In the genomic region with DNA sequence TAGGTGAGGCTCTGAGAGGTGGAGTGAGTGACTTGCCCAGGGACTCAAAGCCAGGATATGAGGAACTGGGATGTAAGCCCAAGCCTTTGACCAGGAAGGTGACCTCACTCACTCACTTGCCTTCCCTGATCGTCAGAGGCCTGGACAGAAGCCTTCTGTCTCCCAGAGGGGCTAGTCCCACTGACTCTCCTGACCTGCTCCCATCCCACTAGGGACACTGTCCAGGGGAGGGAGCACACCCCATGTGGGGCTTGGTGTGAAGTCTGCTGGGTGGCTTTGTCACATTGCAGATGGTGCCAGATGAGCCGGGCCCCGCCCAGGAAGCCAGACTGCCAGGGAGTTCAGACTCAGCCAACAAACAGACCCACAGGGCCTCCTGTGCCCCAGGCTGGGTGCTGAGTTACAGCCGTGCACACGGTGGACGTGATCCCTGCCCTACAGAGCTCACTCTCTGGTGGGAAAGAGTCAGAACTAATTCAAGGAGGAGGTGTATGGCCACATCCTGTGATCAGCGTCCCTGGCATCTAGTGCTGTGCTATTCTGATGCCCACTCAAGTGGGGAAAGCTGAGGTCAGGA, we compare ENCODE assay signal across 9 cellular contexts. TPM values are rescaled to one million over a fixed set of nuclear protein-coding genes. Genes with fewer than 3 reads are reported as not detected.
DNase-seq lines count a peak whose midpoint lies in the region; ATAC-seq and TF ChIP-seq lines count a peak whose summit lies in the region.
"Had no signal": no experiment of that assay in that cellular context is flagged by ENCODE, and none has a peak within 500 bp of the region (broad histone marks: within the 10 kb centered on the region; RNA-seq: fewer than 3 reads in every experiment).

No MANE protein-coding gene starts in this region.

- CTCF ChIA-PET in activated CD4-positive, alpha-beta T cell treated with anti-CD3 and anti-CD28 coated beads, Interleukin-2, amount 10 ng/mL, durations not matched to agents 7 days and 5 days (lab: Charles Lee): no interaction called here
- CTCF ChIA-PET in Panc1 (lab: Charles Lee): interaction anchor here (0.7 kb wide), 1 partner anchor 9 kb away, joined by 3 read pairs; no protein-coding TSS in a partner anchor

- POLR2A ChIA-PET in activated CD4-positive, alpha-beta T cell treated with anti-CD3 and anti-CD28 coated beads, Interleukin-2, amount 10 ng/mL, durations not matched to agents 7 days and 5 days (lab: Charles Lee): no interaction called here
- POLR2A ChIA-PET in Panc1 (lab: Charles Lee): no interaction called here

- H3K27me3 Mint-ChIP-seq in activated CD4-positive, alpha-beta T cell treated with anti-CD3 and anti-CD28 coated beads, Interleukin-2, amount 10 ng/mL, durations not matched to agents 7 days and 5 days: peaks cover 26% of the 10 kb centered on the region
- H3K27me3 Mint-ChIP-seq in activated CD4-positive, alpha-beta T cell treated with anti-CD3 and anti-CD28 coated beads, Interleukin-2, amount 10 ng/mL, durations not matched to agents 24 days and 14 days: peaks cover 22% of the 10 kb centered on the region

- H3K4me3 ChIP-seq in Panc1 (ENCODE audit: low read depth in 2 of 2, low read length in 2 of 2) (no peak overlapping the region), epithelial cell of proximal tubule (ENCODE audit: low read depth, low read length) (no peak overlapping the region), gastrocnemius medialis (no peak overlapping the region)

- no peaks in the 10 kb centered on the region for H3K9me3 Mint-ChIP-seq in activated CD4-positive, alpha-beta T cell treated with anti-CD3 and anti-CD28 coated beads, Interleukin-2, amount 10 ng/mL, durations not matched to agents 7 days and 5 days
- H3K9me3 Mint-ChIP-seq in activated CD4-positive, alpha-beta T cell treated with anti-CD3 and anti-CD28 coated beads, Interleukin-2, amount 10 ng/mL, durations not matched to agents 24 days and 14 days: no peaks in the 10 kb centered on the region
- H3K9me3 Mint-ChIP-seq: CD14-positive monocyte had no signal

- no peaks in the 10 kb centered on the region for H3K4me1 ChIP-seq in Panc1 (ENCODE audit: control insufficient read depth, insufficient read depth, low read length)
- H3K4me1 ChIP-seq in gastrocnemius medialis: no peaks in the 10 kb centered on the region

- BruUV-seq in Panc1 (replicated peaks; lab: Mats Ljungman, UMichigan): no TSS peak

- H3K4me1 Mint-ChIP-seq in activated CD4-positive, alpha-beta T cell treated with anti-CD3 and anti-CD28 coated beads, Interleukin-2, amount 10 ng/mL, durations not matched to agents 7 days and 5 days: peaks cover 25% of the 10 kb centered on the region
- H3K4me1 Mint-ChIP-seq in activated CD4-positive, alpha-beta T cell treated with anti-CD3 and anti-CD28 coated beads, Interleukin-2, amount 10 ng/mL, durations not matched to agents 24 days and 14 days: peaks cover 8% of the 10 kb centered on the region

- peak; percentile 39 for DNase-seq in activated CD4-positive, alpha-beta T cell treated with anti-CD3 and anti-CD28 coated beads, Interleukin-2, amount 10 ng/mL, durations not matched to agents 7 days and 5 days
- no peak for DNase-seq in activated CD4-positive, alpha-beta T cell treated with anti-CD3 and anti-CD28 coated beads, Interleukin-2, amount 10 ng/mL, durations not matched to agents 24 days and 14 days
- DNase-seq in Panc1 (ENCODE audit: low read depth, low spot score) (no peak), epithelial cell of proximal tubule (ENCODE audit: low read depth) (peak; percentile 29), gastrocnemius medialis (peak in 1 of 2 donors; percentile 17), ecto neural progenitor cell (ENCODE audit: low spot score) (no peak)

- H3K9me3 ChIP-seq in Panc1 (ENCODE audit: control insufficient read depth, insufficient read depth, low read depth, low read length) (no peaks in the 10 kb centered on the region), gastrocnemius medialis (no peaks in the 10 kb centered on the region)

- no peak for TF ChIP-seq POLR2A in gastrocnemius medialis (IDR thresholded peaks at IDR 0.05)

- no peaks in the 10 kb centered on the region for H3K36me3 ChIP-seq in Panc1 (ENCODE audit: control insufficient read depth, insufficient read depth, low read length)
- no peaks in the 10 kb centered on the region for H3K36me3 ChIP-seq in gastrocnemius medialis

- peak; percentile 48; the same call in 1 of the 2 replicates for ATAC-seq in Panc1
- peak; percentile 38 to 49 for ATAC-seq in gastrocnemius medialis
- ATAC-seq in GM18861 (IDR thresholded peaks at IDR 0.05; ENCODE audit: unreplicated experiment): no peak
- no peak for ATAC-seq in HG03045 (IDR thresholded peaks at IDR 0.05; ENCODE audit: unreplicated experiment)

- in situ Hi-C loops in Panc1 (cut with HindIII; ENCODE audit: low pct_unique_long_range_greater_than_20kb, low sequenced_read_pairs): no loop called here
- in situ Hi-C loops in gastrocnemius medialis (cut with MboI; ENCODE audit: low sequenced_read_pairs in 4 of 4): no loop called here

- H3K36me3 Mint-ChIP-seq in activated CD4-positive, alpha-beta T cell treated with anti-CD3 and anti-CD28 coated beads, Interleukin-2, amount 10 ng/mL, durations not matched to agents 7 days and 5 days (ENCODE audit: low read depth): no peaks in the 10 kb centered on the region
- no peaks in the 10 kb centered on the region for H3K36me3 Mint-ChIP-seq in activated CD4-positive, alpha-beta T cell treated with anti-CD3 and anti-CD28 coated beads, Interleukin-2, amount 10 ng/mL, durations not matched to agents 24 days and 14 days (ENCODE audit: low read depth)
- H3K36me3 Mint-ChIP-seq: CD14-positive monocyte had no signal

- TF ChIP-seq CTCF in Panc1 (IDR thresholded peaks at IDR 0.05) (no peak), epithelial cell of proximal tubule (conservative IDR thresholded peaks at IDR 0.05; ENCODE audit: low read depth, low read length) (no peak), gastrocnemius medialis (IDR thresholded peaks at IDR 0.05 in 4 of 5, conservative IDR thresholded peaks at IDR 0.05 in 1 of 5) (no peak)

- no peak overlapping the region for H3K27ac ChIP-seq in Panc1 (ENCODE audit: low read length)
- no peak overlapping the region for H3K27ac ChIP-seq in gastrocnemius medialis

- H3K27me3 ChIP-seq in Panc1 (ENCODE audit: control insufficient read depth, insufficient read depth, low read length): peaks cover 10% of the 10 kb centered on the region
- peaks cover 18 to 25% (median 24%) of the 10 kb centered on the region in 3 donors for H3K27me3 ChIP-seq in gastrocnemius medialis

- H3K4me3 Mint-ChIP-seq in activated CD4-positive, alpha-beta T cell treated with anti-CD3 and anti-CD28 coated beads, Interleukin-2, amount 10 ng/mL, durations not matched to agents 7 days and 5 days: no peak overlapping the region
- no peak overlapping the region for H3K4me3 Mint-ChIP-seq in activated CD4-positive, alpha-beta T cell treated with anti-CD3 and anti-CD28 coated beads, Interleukin-2, amount 10 ng/mL, durations not matched to agents 24 days and 14 days
- H3K4me3 Mint-ChIP-seq: CD14-positive monocyte had no signal

- intact Hi-C loops in activated CD4-positive, alpha-beta T cell treated with anti-CD3 and anti-CD28 coated beads, Interleukin-2, amount 10 ng/mL, durations not matched to agents 24 days and 14 days (cut with micrococcal nuclease): no loop called here
- intact Hi-C loops in Panc1 (cut with micrococcal nuclease; ENCODE audit: unreplicated experiment): no loop called here
- intact Hi-C loops in gastrocnemius medialis (cut with DNase I; ENCODE audit: low total_unique reads): no loop called here

- H3K27ac Mint-ChIP-seq in activated CD4-positive, alpha-beta T cell treated with anti-CD3 and anti-CD28 coated beads, Interleukin-2, amount 10 ng/mL, durations not matched to agents 7 days and 5 days: peak overlapping the region; percentile 79
- H3K27ac Mint-ChIP-seq in activated CD4-positive, alpha-beta T cell treated with anti-CD3 and anti-CD28 coated beads, Interleukin-2, amount 10 ng/mL, durations not matched to agents 24 days and 14 days: no peak overlapping the region
- H3K27ac Mint-ChIP-seq: CD14-positive monocyte had no signal

RNA-seq across cellular contexts. Expression of a gene that starts 28.3 kb away (rescaled TPM):
- 10 to 100 TPM; 21.4 to 25.7 TPM for total RNA-seq in activated CD4-positive, alpha-beta T cell treated with anti-CD3 and anti-CD28 coated beads, Interleukin-2, amount 10 ng/mL, durations not matched to agents 7 days and 5 days
- total RNA-seq in activated CD4-positive, alpha-beta T cell treated with anti-CD3 and anti-CD28 coated beads, Interleukin-2, amount 10 ng/mL, durations not matched to agents 24 days and 14 days: 44.3 and 45.8 TPM in 2 replicates
- 58.6 TPM for total RNA-seq in Panc1 (2021; ENCODE audit: unreplicated experiment)
- 41.3 TPM for polyA plus RNA-seq in Panc1 (2012; ENCODE audit: insufficient read length)
- total RNA-seq in epithelial cell of proximal tubule: 33.3 and 88.4 TPM in 2 replicates
- total RNA-seq in gastrocnemius medialis: 10 to 100 TPM; 21.2 to 54.3 (median 25.6) TPM

RNA-seq across cellular contexts. Expression of a gene that starts 28.6 kb away (rescaled TPM):
- total RNA-seq in activated CD4-positive, alpha-beta T cell treated with anti-CD3 and anti-CD28 coated beads, Interleukin-2, amount 10 ng/mL, durations not matched to agents 7 days and 5 days: 10 to 100 TPM; 20.3 to 21.8 TPM
- 20.7 and 21.5 TPM in 2 replicates for total RNA-seq in activated CD4-positive, alpha-beta T cell treated with anti-CD3 and anti-CD28 coated beads, Interleukin-2, amount 10 ng/mL, durations not matched to agents 24 days and 14 days
- 41.6 TPM for total RNA-seq in Panc1 (2021; ENCODE audit: unreplicated experiment)
- polyA plus RNA-seq in Panc1 (2012; ENCODE audit: insufficient read length): 34.8 TPM
- total RNA-seq in epithelial cell of proximal tubule: 28.5 and 47.1 TPM in 2 replicates
- total RNA-seq in gastrocnemius medialis: 10 to 100 TPM in 2 of 4 donors, 1 to 10 TPM in 2; 3.2 to 14.2 (median 9.1) TPM

Comparison
In these comparisons a context has a peak if more than half of its experiments do, and no peak if none do; other contexts are left out.
1. DNase-seq: peak in activated CD4-positive, alpha-beta T cell treated with anti-CD3 and anti-CD28 coated beads, Interleukin-2, amount 10 ng/mL, durations not matched to agents 7 days and 5 days (single experiment) and epithelial cell of proximal tubule (single experiment); none in activated CD4-positive, alpha-beta T cell treated with anti-CD3 and anti-CD28 coated beads, Interleukin-2, amount 10 ng/mL, durations not matched to agents 24 days and 14 days (single experiment), Panc1 (single experiment) and ecto neural progenitor cell (single experiment).
2. ATAC-seq: peak in Panc1 (single experiment) and gastrocnemius medialis (2 of 2); none in GM18861 (single experiment) and HG03045 (single experiment).